In the genomic region with DNA sequence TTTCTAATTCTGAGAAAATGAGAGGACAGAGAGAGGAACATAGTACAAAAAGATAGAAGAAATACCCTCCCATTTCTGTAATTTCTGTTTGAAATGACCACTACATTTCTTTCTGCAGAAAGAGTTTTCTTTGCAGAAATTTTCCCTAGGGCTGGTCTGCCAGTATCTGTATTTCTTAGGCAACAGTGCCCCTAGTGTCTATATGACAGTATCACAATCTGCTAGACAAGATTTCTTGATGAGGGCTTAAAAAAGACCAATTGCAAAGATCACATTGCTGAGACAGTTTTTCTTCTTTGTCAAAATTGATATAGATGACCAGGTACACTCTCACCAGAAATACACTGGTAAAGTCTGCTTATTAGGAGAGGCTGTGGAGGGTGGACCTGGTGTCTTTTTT, we compare ENCODE assay signal across 8 cellular contexts.
DNase-seq lines count a peak whose midpoint lies in the region; ATAC-seq and TF ChIP-seq lines count a peak whose summit lies in the region.

No MANE protein-coding gene starts in this region.

- peaks cover 0 to 7% (median 0%) of the 10 kb centered on the region in 12 donors for H3K9me3 ChIP-seq in heart left ventricle
- H3K9me3 ChIP-seq in left lung: no peaks in the 10 kb centered on the region

- no peaks in the 10 kb centered on the region for H3K4me1 Mint-ChIP-seq in stimulated activated naive B cell treated with anti-CD40 and anti-IgM and Interleukin-4, amounts not matched to agents 10 μg/mL and 1 μg/mL and 100 μg/mL, for 72 hours

- no peak overlapping the region for H3K4me3 ChIP-seq in heart left ventricle
- H3K4me3 ChIP-seq in astrocyte of the spinal cord (ENCODE audit: low read depth, low read length): no peak overlapping the region
- H3K4me3 ChIP-seq in left lung: no peak overlapping the region

- peaks cover 0 to 4% (median 0%) of the 10 kb centered on the region in 9 donors for H3K27me3 ChIP-seq in heart left ventricle
- H3K27me3 ChIP-seq in left lung: no peaks in the 10 kb centered on the region

- H3K36me3 Mint-ChIP-seq in stimulated activated naive B cell treated with anti-CD40 and anti-IgM and Interleukin-4, amounts not matched to agents 10 μg/mL and 1 μg/mL and 100 μg/mL, for 72 hours: no peaks in the 10 kb centered on the region

- no peaks in the 10 kb centered on the region for H3K4me1 ChIP-seq in heart left ventricle
- H3K4me1 ChIP-seq in left lung: no peaks in the 10 kb centered on the region

- DNase-seq in heart left ventricle (no peak), Right ventricle myocardium inferior (ENCODE audit: missing footprints) (no peak), NCI-H1092 (lab: John Stamatoyannopoulos, UW) (peak; percentile 8), astrocyte of the spinal cord (ENCODE audit: low read depth, low spot score) (peak; percentile 12), left lung (no peak)
- no peak for DNase-seq in stimulated activated naive B cell treated with anti-CD40 and anti-IgM and Interleukin-4, amounts not matched to agents 10 μg/mL and 1 μg/mL and 100 μg/mL, for 72 hours

- peaks cover 4 to 5% of the 10 kb centered on the region in 2 donors for H3K27me3 Mint-ChIP-seq in stimulated activated naive B cell treated with anti-CD40 and anti-IgM and Interleukin-4, amounts not matched to agents 10 μg/mL and 1 μg/mL and 100 μg/mL, for 72 hours

- H3K9me3 Mint-ChIP-seq in stimulated activated naive B cell treated with anti-CD40 and anti-IgM and Interleukin-4, amounts not matched to agents 10 μg/mL and 1 μg/mL and 100 μg/mL, for 72 hours: peaks cover 0 to 4% of the 10 kb centered on the region in 2 donors

- TF ChIP-seq POLR2A in heart left ventricle (IDR thresholded peaks at IDR 0.05): no peak

- no peak overlapping the region for H3K27ac ChIP-seq in heart left ventricle
- H3K27ac ChIP-seq in left lung: no peak overlapping the region

- H3K4me3 Mint-ChIP-seq in stimulated activated naive B cell treated with anti-CD40 and anti-IgM and Interleukin-4, amounts not matched to agents 10 μg/mL and 1 μg/mL and 100 μg/mL, for 72 hours: no peak overlapping the region

- intact Hi-C loops in heart left ventricle (cut with DNase I) (loop anchor here in 3 of 10 donors (10.0 kb wide), 3 partner anchors 559 to 1749 kb away; a partner anchor contains a TSS), Right ventricle myocardium inferior (cut with DNase I) (loop anchor here (10.0 kb wide), 1 partner anchor 449 kb away; a partner anchor contains a TSS), left lung (cut with DNase I) (no loop called here)

- in situ Hi-C loops in astrocyte of the spinal cord (cut with HindIII; ENCODE audit: low sequenced_read_pairs): no loop called here

- H3K27ac Mint-ChIP-seq in stimulated activated naive B cell treated with anti-CD40 and anti-IgM and Interleukin-4, amounts not matched to agents 10 μg/mL and 1 μg/mL and 100 μg/mL, for 72 hours: no peak overlapping the region

- H3K36me3 ChIP-seq in heart left ventricle (no peaks in the 10 kb centered on the region), left lung (no peaks in the 10 kb centered on the region)

- TF ChIP-seq CTCF in heart left ventricle (IDR thresholded peaks at IDR 0.05) (peak; percentile 40 to 75 (median 64)), astrocyte of the spinal cord (IDR thresholded peaks at IDR 0.05; ENCODE audit: low read depth, low read length) (peak; percentile 52), left lung (IDR thresholded peaks at IDR 0.05) (peak; percentile 41 to 50)

- ATAC-seq in heart left ventricle (peak in 1 of 4 donors; percentile 46), Right ventricle myocardium inferior (no peak), left lung (peak; percentile 82), GM21619 (IDR thresholded peaks at IDR 0.05; ENCODE audit: unreplicated experiment) (no peak), HG03196 (IDR thresholded peaks at IDR 0.05; ENCODE audit: unreplicated experiment) (no peak)
- ATAC-seq in stimulated activated naive B cell treated with anti-CD40 and anti-IgM and Interleukin-4, amounts not matched to agents 10 μg/mL and 1 μg/mL and 100 μg/mL, for 72 hours (replicated peaks): no peak

Comparison
In these comparisons a context has a peak if more than half of its experiments do, and no peak if none do; other contexts are left out.
1. DNase-seq: peak in NCI-H1092 (single experiment) and astrocyte of the spinal cord (single experiment); none in heart left ventricle (0 of 5), Right ventricle myocardium inferior (single experiment), left lung (0 of 2) and stimulated activated naive B cell treated with anti-CD40 and anti-IgM and Interleukin-4, amounts not matched to agents 10 μg/mL and 1 μg/mL and 100 μg/mL, for 72 hours (single experiment).
2. Peak in every context shown above with its lines, with median percentiles within 50 percentile points of each other: CTCF ChIP-seq.